In the genomic region with DNA sequence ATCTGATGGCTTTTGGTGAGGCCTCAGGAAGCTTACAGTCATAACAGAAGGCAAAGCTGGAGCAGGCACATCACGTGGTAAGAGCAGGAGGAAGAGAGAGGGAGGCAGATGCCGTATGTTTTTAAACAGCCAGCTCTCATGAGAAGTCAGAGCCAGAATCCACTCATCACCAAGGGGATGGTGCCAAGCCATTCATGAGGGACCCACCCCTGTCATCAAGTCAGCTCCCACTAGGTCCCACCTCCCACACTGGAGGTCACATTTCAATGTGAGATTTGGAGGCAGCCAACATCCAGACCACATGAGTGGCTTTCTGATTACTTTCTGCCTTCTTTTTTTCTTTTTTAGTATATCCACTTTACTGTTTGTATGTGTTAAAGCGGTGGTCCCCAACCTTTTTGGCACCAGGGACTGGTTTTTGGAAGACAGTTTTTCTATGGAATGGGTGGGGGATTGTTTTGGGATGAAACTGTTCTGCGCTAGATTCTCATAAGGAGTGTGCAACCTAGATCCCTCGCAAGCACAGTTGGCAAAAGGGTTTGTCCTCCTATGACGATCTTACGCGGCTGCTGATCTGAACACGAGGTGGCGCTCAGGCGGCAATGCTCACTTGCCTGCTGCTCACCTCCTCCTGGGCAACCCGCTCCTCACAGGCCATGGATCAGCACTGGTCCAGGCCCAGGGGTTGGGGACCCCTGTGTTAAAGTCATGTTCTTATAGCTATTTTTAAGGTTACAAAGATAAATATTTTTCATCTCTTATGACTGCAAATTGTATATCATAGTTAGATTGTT, we compare ENCODE assay signal across 11 cellular contexts.
DNase-seq lines count a peak whose midpoint lies in the region; TF ChIP-seq lines count a peak whose summit lies in the region.
"Had no signal": no experiment of that assay in that cellular context is flagged by ENCODE, and none has a peak within 500 bp of the region (broad histone marks: within the 10 kb centered on the region; RNA-seq: fewer than 3 reads in every experiment).

No MANE protein-coding gene starts in this region.

- no peak overlapping the region for H3K4me3 ChIP-seq in endodermal cell (ENCODE audit: low read length)
- H3K4me3 ChIP-seq: SJSA1 had no signal

- no peak overlapping the region for H3K27ac ChIP-seq in endodermal cell (ENCODE audit: low read depth, low read length)
- H3K27ac ChIP-seq: SJSA1 had no signal

- H3K9me3 Mint-ChIP-seq in activated CD4-positive, alpha-beta T cell treated with anti-CD3 and anti-CD28 coated beads, Interleukin-2, amount 10 ng/mL, durations not matched to agents 7 days and 5 days = no peaks in the 10 kb centered on the region
- H3K9me3 Mint-ChIP-seq in endodermal cell = no peaks in the 10 kb centered on the region
- H3K9me3 Mint-ChIP-seq in progenitor cell of endocrine pancreas (ENCODE audit: low read depth) = no peaks in the 10 kb centered on the region
- H3K9me3 Mint-ChIP-seq: dendritic cell treated with granulocyte-macrophage colony-stimulating factor and Interleukin-4, amounts not matched to agents 40 ng/mL and 50 ng/mL, for 4 days had no signal

- H3K27me3 Mint-ChIP-seq in activated CD4-positive, alpha-beta T cell treated with anti-CD3 and anti-CD28 coated beads, Interleukin-2, amount 10 ng/mL, durations not matched to agents 7 days and 5 days = no peaks in the 10 kb centered on the region
- peaks cover 39% of the 10 kb centered on the region for H3K27me3 Mint-ChIP-seq in endodermal cell (ENCODE audit: insufficient read depth)
- no peaks in the 10 kb centered on the region for H3K27me3 Mint-ChIP-seq in progenitor cell of endocrine pancreas
- H3K27me3 Mint-ChIP-seq: dendritic cell treated with granulocyte-macrophage colony-stimulating factor and Interleukin-4, amounts not matched to agents 40 ng/mL and 50 ng/mL, for 4 days; stimulated activated naive B cell treated with anti-CD40 and anti-IgM and Interleukin-4, amounts not matched to agents 10 μg/mL and 1 μg/mL and 100 μg/mL, for 72 hours had no signal

- CTCF ChIA-PET in activated CD4-positive, alpha-beta T cell treated with anti-CD3 and anti-CD28 coated beads, Interleukin-2, amount 10 ng/mL, durations not matched to agents 7 days and 5 days (lab: Charles Lee) = no interaction called here

- no peaks in the 10 kb centered on the region for H3K4me1 ChIP-seq in endodermal cell (ENCODE audit: control insufficient read depth, insufficient read depth, low read length)

- H3K9ac ChIP-seq in endodermal cell (ENCODE audit: extremely low read depth, low read length, poor library complexity, severe bottlenecking) = no peak overlapping the region

- TF ChIP-seq CTCF in endodermal cell (conservative IDR thresholded peaks at IDR 0.05) (peak; percentile 87), progenitor cell of endocrine pancreas (IDR thresholded peaks at IDR 0.05; ENCODE audit: unreplicated experiment) (peak; percentile 67)

- peak; percentile 5 to 7 for DNase-seq in activated CD4-positive, alpha-beta T cell treated with anti-CD3 and anti-CD28 coated beads, Interleukin-2, amount 50 U/mL, for 48 hours
- no peak for DNase-seq in activated CD4-positive, alpha-beta T cell treated with anti-CD3 and anti-CD28 coated beads, Interleukin-2, amount 10 ng/mL, durations not matched to agents 7 days and 5 days
- DNase-seq in HT-29 (ENCODE audit: low spot score) = peak; percentile 54
- DNase-seq in endodermal cell = peak; percentile 91
- DNase-seq in progenitor cell of endocrine pancreas (ENCODE audit: low spot score, unreplicated experiment) = peak; percentile 32
- no peak for DNase-seq in 8988T
- DNase-seq in NCI-H82 treated with DMSO at 0.1 percent for 48 hours (lab: John Stamatoyannopoulos, UW; ENCODE audit: unreplicated experiment) = no peak
- DNase-seq in middle frontal gyrus (ENCODE audit: extremely low spot score, low spot score) = no peak
- DNase-seq: stimulated activated naive B cell treated with anti-CD40 and anti-IgM and Interleukin-4, amounts not matched to agents 10 μg/mL and 1 μg/mL and 100 μg/mL, for 72 hours had no signal

- no peaks in the 10 kb centered on the region for H3K36me3 ChIP-seq in endodermal cell (ENCODE audit: control insufficient read depth, insufficient read depth, low read length)
- H3K36me3 ChIP-seq: SJSA1 had no signal

- H3K4me1 Mint-ChIP-seq in activated CD4-positive, alpha-beta T cell treated with anti-CD3 and anti-CD28 coated beads, Interleukin-2, amount 10 ng/mL, durations not matched to agents 7 days and 5 days = no peaks in the 10 kb centered on the region
- H3K4me1 Mint-ChIP-seq in endodermal cell = peaks cover 3% of the 10 kb centered on the region
- no peaks in the 10 kb centered on the region for H3K4me1 Mint-ChIP-seq in progenitor cell of endocrine pancreas (ENCODE audit: low read depth)
- H3K4me1 Mint-ChIP-seq: stimulated activated naive B cell treated with anti-CD40 and anti-IgM and Interleukin-4, amounts not matched to agents 10 μg/mL and 1 μg/mL and 100 μg/mL, for 72 hours had no signal

- peaks cover 16% of the 10 kb centered on the region for H3K27me3 ChIP-seq in endodermal cell (ENCODE audit: control insufficient read depth, insufficient read depth, low read length, poor library complexity, severe bottlenecking)

- POLR2A ChIA-PET in activated CD4-positive, alpha-beta T cell treated with anti-CD3 and anti-CD28 coated beads, Interleukin-2, amount 10 ng/mL, durations not matched to agents 7 days and 5 days (lab: Charles Lee) = no interaction called here

- WGBS in endodermal cell (ENCODE audit: insufficient coverage in 1 of 2, insufficient read length in 1 of 2), 2 experiments = 57 to 89% methylated on average over 5 to 12 of the region's 12 CpGs

- no peaks in the 10 kb centered on the region for H3K36me3 Mint-ChIP-seq in activated CD4-positive, alpha-beta T cell treated with anti-CD3 and anti-CD28 coated beads, Interleukin-2, amount 10 ng/mL, durations not matched to agents 7 days and 5 days (ENCODE audit: low read depth)
- H3K36me3 Mint-ChIP-seq in endodermal cell (ENCODE audit: low read depth) = no peaks in the 10 kb centered on the region
- H3K36me3 Mint-ChIP-seq in progenitor cell of endocrine pancreas (ENCODE audit: insufficient read depth) = no peaks in the 10 kb centered on the region
- H3K36me3 Mint-ChIP-seq: stimulated activated naive B cell treated with anti-CD40 and anti-IgM and Interleukin-4, amounts not matched to agents 10 μg/mL and 1 μg/mL and 100 μg/mL, for 72 hours had no signal

- H3K9me3 ChIP-seq in endodermal cell (ENCODE audit: control insufficient read depth, low read length) = no peaks in the 10 kb centered on the region
- H3K9me3 ChIP-seq: SJSA1 had no signal

- no peak overlapping the region for H3K4me3 Mint-ChIP-seq in activated CD4-positive, alpha-beta T cell treated with anti-CD3 and anti-CD28 coated beads, Interleukin-2, amount 10 ng/mL, durations not matched to agents 7 days and 5 days
- H3K4me3 Mint-ChIP-seq in endodermal cell = no peak overlapping the region
- H3K4me3 Mint-ChIP-seq in progenitor cell of endocrine pancreas (ENCODE audit: low read depth) = no peak overlapping the region
- H3K4me3 Mint-ChIP-seq: dendritic cell treated with granulocyte-macrophage colony-stimulating factor and Interleukin-4, amounts not matched to agents 40 ng/mL and 50 ng/mL, for 4 days; stimulated activated naive B cell treated with anti-CD40 and anti-IgM and Interleukin-4, amounts not matched to agents 10 μg/mL and 1 μg/mL and 100 μg/mL, for 72 hours had no signal

- H3K27ac Mint-ChIP-seq in activated CD4-positive, alpha-beta T cell treated with anti-CD3 and anti-CD28 coated beads, Interleukin-2, amount 10 ng/mL, durations not matched to agents 7 days and 5 days = no peak overlapping the region
- no peak overlapping the region for H3K27ac Mint-ChIP-seq in endodermal cell
- no peak overlapping the region for H3K27ac Mint-ChIP-seq in progenitor cell of endocrine pancreas
- H3K27ac Mint-ChIP-seq: dendritic cell treated with granulocyte-macrophage colony-stimulating factor and Interleukin-4, amounts not matched to agents 40 ng/mL and 50 ng/mL, for 4 days; stimulated activated naive B cell treated with anti-CD40 and anti-IgM and Interleukin-4, amounts not matched to agents 10 μg/mL and 1 μg/mL and 100 μg/mL, for 72 hours had no signal

Comparison
In these comparisons a context has a peak if more than half of its experiments do, and no peak if none do; other contexts are left out.
1. DNase-seq: peak in activated CD4-positive, alpha-beta T cell treated with anti-CD3 and anti-CD28 coated beads, Interleukin-2, amount 50 U/mL, for 48 hours (2 of 2), HT-29 (single experiment), endodermal cell (single experiment) and progenitor cell of endocrine pancreas (single experiment); none in activated CD4-positive, alpha-beta T cell treated with anti-CD3 and anti-CD28 coated beads, Interleukin-2, amount 10 ng/mL, durations not matched to agents 7 days and 5 days (single experiment), 8988T (single experiment), NCI-H82 treated with DMSO at 0.1 percent for 48 hours (single experiment) and middle frontal gyrus (single experiment).